28 cellular contexts compared by ENCODE assay signal in genomic region chr17:69722518-69722917, GRCh38.
"Had no signal": no experiment of that assay in that cellular context is flagged by ENCODE, and none has a peak within 500 bp of the region (broad histone marks: within the 10 kb centered on the region; RNA-seq: fewer than 3 reads in every experiment).

No MANE protein-coding gene starts in this region.

- H3K27ac ChIP-seq: adrenal gland, body of pancreas, colonic mucosa, epithelial cell of prostate, esophagus squamous epithelium, gastroesophageal sphincter, heart right ventricle had no signal

- DNase-seq: activated CD4-positive, alpha-beta memory T cell treated with anti-CD3 and anti-CD28 coated beads for 36 hours; activated CD4-positive, alpha-beta T cell treated with anti-CD3 and anti-CD28 coated beads for 36 hours; activated CD4-positive, alpha-beta T cell treated with anti-CD3 and anti-CD28 coated beads, Interleukin-2, amount 10 ng/mL, durations not matched to agents 24 days and 14 days; activated CD4-positive, CD25-positive, alpha-beta regulatory T cell; activated CD4-positive, CD25-positive, alpha-beta regulatory T cell treated with anti-CD3 and anti-CD28 coated beads, Interleukin-2, amount 50 U/mL, for 72 hours; activated CD8-positive, alpha-beta memory T cell treated with anti-CD3 and anti-CD28 coated beads, Interleukin-2, amount 10 ng/mL, durations not matched to agents 7 days and 5 days; activated CD8-positive, alpha-beta memory T cell treated with anti-CD3 and anti-CD28 coated beads, Interleukin-2, amount 50 U/mL, for 4 hours; activated CD8-positive, alpha-beta T cell treated with anti-CD3 and anti-CD28 coated beads, Interleukin-2, amount 10 ng/mL, durations not matched to agents 7 days and 5 days; activated effector memory CD4-positive, alpha-beta T cell treated with anti-CD3 and anti-CD28 coated beads, Interleukin-2, amount 50 U/mL, for 16 hours; activated naive CD4-positive, alpha-beta T cell treated with anti-CD3 and anti-CD28 coated beads for 36 hours; activated naive CD8-positive, alpha-beta T cell treated with anti-CD3 and anti-CD28 coated beads for 36 hours; activated naive CD8-positive, alpha-beta T cell treated with anti-CD3 and anti-CD28 coated beads, Interleukin-2, amount 50 U/mL, for 24 hours; activated T-cell treated with anti-CD3 and anti-CD28 coated beads, Interleukin-2, amount 50 U/mL, for 1 hour; activated T-cell treated with anti-CD3 and anti-CD28 coated beads, Interleukin-2, amount 50 U/mL, for 48 hours; adrenal gland; amygdala; aorta; body of pancreas; caudate nucleus; cerebellar nuclear complex; colonic mucosa; effector CD8-positive, alpha-beta T cell; esophagus squamous epithelium; foreskin melanocyte; heart right ventricle; T-helper 2 cell had no signal

- H3K9me3 ChIP-seq: adrenal gland, body of pancreas, colonic mucosa, esophagus squamous epithelium, gastroesophageal sphincter, heart right ventricle had no signal

- ATAC-seq: activated CD4-positive, alpha-beta T cell treated with anti-CD3 and anti-CD28 coated beads for 36 hours; activated CD8-positive, alpha-beta memory T cell treated with anti-CD3 and anti-CD28 coated beads, Interleukin-2, amount 10 ng/mL, durations not matched to agents 7 days and 5 days; activated CD8-positive, alpha-beta T cell treated with anti-CD3 and anti-CD28 coated beads, Interleukin-2, amount 10 ng/mL, durations not matched to agents 7 days and 5 days; activated naive CD8-positive, alpha-beta T cell treated with anti-CD3 and anti-CD28 coated beads, Interleukin-2, amount 50 U/mL, for 24 hours; body of pancreas; gastroesophageal sphincter; heart right ventricle had no signal

- H3K4me3 ChIP-seq: adrenal gland, body of pancreas, colonic mucosa, esophagus squamous epithelium, gastroesophageal sphincter, heart right ventricle had no signal

- H3K27me3 ChIP-seq: adrenal gland, body of pancreas, colonic mucosa, esophagus squamous epithelium, gastroesophageal sphincter, heart right ventricle had no signal

- H3K4me1 ChIP-seq: colonic mucosa had no signal

- H3K36me3 ChIP-seq: adrenal gland, colonic mucosa, esophagus squamous epithelium, gastroesophageal sphincter, heart right ventricle had no signal
